In genomic region chrX:135050603-135051002, GRCh38 we compare ENCODE assay signal across 9 cellular contexts. TPM values are rescaled to one million over a fixed set of nuclear protein-coding genes. Genes with fewer than 3 reads are reported as not detected.
DNase-seq lines count a peak whose midpoint lies in the region; ATAC-seq, FAIRE-seq and TF ChIP-seq lines count a peak whose summit lies in the region.
"Had no signal": no experiment of that assay in that cellular context is flagged by ENCODE, and none has a peak within 500 bp of the region (broad histone marks: within the 10 kb centered on the region; RNA-seq: fewer than 3 reads in every experiment).

No MANE protein-coding gene starts in this region.

- H4K8ac ChIP-seq in trophoblast cell (ENCODE audit: low read depth, low read length) = no peak overlapping the region

- no peak for ATAC-seq in GM19351 (IDR thresholded peaks at IDR 0.05; ENCODE audit: unreplicated experiment)

- H2BK5ac ChIP-seq in trophoblast cell (ENCODE audit: low read depth, low read length, poor library complexity) = no peak overlapping the region

- DNase-seq in Caco-2 (no peak), SK-N-MC (ENCODE audit: low read depth, low spot score) (no peak), epithelial cell of esophagus (ENCODE audit: low read depth) (no peak), trophoblast cell (no peak), kidney (no peak), cerebellar cortex (ENCODE audit: low spot score) (no peak)
- DNase-seq in stimulated activated CD4-positive, alpha-beta T cell treated with anti-CD3 and anti-CD28 coated beads, Interleukin-4, amount 100 ng/mL, for 1 hour = no peak
- DNase-seq: GF-D8 had no signal

- no peak for TF ChIP-seq CTCF in Caco-2 (IDR thresholded peaks at IDR 0.05; ENCODE audit: insufficient read depth in 1 of 2, low read depth in 1 of 2, low read length in 1 of 2, severe bottlenecking in 1 of 2, unreplicated experiment in 1 of 2)
- TF ChIP-seq CTCF in epithelial cell of esophagus (IDR thresholded peaks at IDR 0.05; ENCODE audit: insufficient read depth, low read depth, low read length, missing control alignments) = no peak
- TF ChIP-seq CTCF in kidney (IDR thresholded peaks at IDR 0.05; ENCODE audit: borderline replicate concordance, extremely low read depth, insufficient read depth) = no peak

- intact Hi-C loops in Caco-2 (cut with micrococcal nuclease; ENCODE audit: unreplicated experiment) = no loop called here
- intact Hi-C loops in kidney (cut with DNase I) = no loop called here

- peaks cover 27% of the 10 kb centered on the region for H3K36me3 Mint-ChIP-seq in Caco-2 (ENCODE audit: insufficient read depth, unreplicated experiment)

- H3K27ac Mint-ChIP-seq in Caco-2 (ENCODE audit: unreplicated experiment) = peak overlapping the region; percentile 90

- no peak overlapping the region for H3K23ac ChIP-seq in trophoblast cell (ENCODE audit: low read length)

- H3K36me3 ChIP-seq in Caco-2 (ENCODE audit: control insufficient read depth, insufficient read depth, low read length) = no peaks in the 10 kb centered on the region
- H3K36me3 ChIP-seq in SK-N-MC (ENCODE audit: insufficient read depth, low read length) = no peaks in the 10 kb centered on the region; the same call in 1 of the 2 replicates
- peaks cover 0 to 2% of the 10 kb centered on the region in 2 experiments for H3K36me3 ChIP-seq in trophoblast cell (ENCODE audit: control insufficient read depth in 1 of 2, insufficient read depth in 2 of 2, low read length in 2 of 2)
- no peaks in the 10 kb centered on the region for H3K36me3 ChIP-seq in kidney (ENCODE audit: control insufficient read depth in 1 of 2, insufficient read depth in 2 of 2, low read length in 2 of 2)

- H4K12ac ChIP-seq in trophoblast cell (ENCODE audit: low read depth, low read length) = no peak overlapping the region

- peak overlapping the region; percentile 96 for H3K4me3 Mint-ChIP-seq in Caco-2 (ENCODE audit: unreplicated experiment)

- no peaks in the 10 kb centered on the region for H3K9me3 Mint-ChIP-seq in Caco-2 (ENCODE audit: unreplicated experiment)

- H4K91ac ChIP-seq in trophoblast cell (ENCODE audit: low read depth, low read length) = no peak overlapping the region

- no peak overlapping the region for H2AK5ac ChIP-seq in trophoblast cell (ENCODE audit: low read length)

- no CpG with 5 or more reads among the region's 3 CpGs for WGBS in trophoblast cell (ENCODE audit: extremely low coverage, insufficient coverage, insufficient read length)

- H3K4me3 ChIP-seq in Caco-2 (ENCODE audit: low read depth, low read length) (no peak overlapping the region; the same call in 1 of the 2 replicates), SK-N-MC (peak overlapping the region; percentile 78), epithelial cell of esophagus (ENCODE audit: low read length) (peak overlapping the region; percentile 60), trophoblast cell (ENCODE audit: low read depth, low read length) (no peak overlapping the region), kidney (ENCODE audit: low read length in 2 of 2) (peak overlapping the region in 1 of 2 donors; percentile 75)

- no peaks in the 10 kb centered on the region for H3K27me3 ChIP-seq in Caco-2 (replicated peaks; ENCODE audit: control insufficient read depth, insufficient read depth, low read length)
- H3K27me3 ChIP-seq in trophoblast cell (ENCODE audit: insufficient read depth, low read length) = no peaks in the 10 kb centered on the region

- no peak overlapping the region for H3K18ac ChIP-seq in trophoblast cell (ENCODE audit: low read length)

- no peaks in the 10 kb centered on the region for H3K27me3 Mint-ChIP-seq in Caco-2 (ENCODE audit: insufficient read depth, unreplicated experiment)

- H3K4ac ChIP-seq in trophoblast cell (ENCODE audit: low read depth, low read length) = no peak overlapping the region

- H3K9me3 ChIP-seq in Caco-2 = no peaks in the 10 kb centered on the region
- H3K9me3 ChIP-seq in SK-N-MC (ENCODE audit: low read depth, low read length) = no peaks in the 10 kb centered on the region
- H3K9me3 ChIP-seq in trophoblast cell (ENCODE audit: insufficient read depth, low read depth, low read length) = no peaks in the 10 kb centered on the region
- H3K9me3 ChIP-seq in kidney (ENCODE audit: control insufficient read depth in 1 of 2, low read length in 2 of 2) = no peaks in the 10 kb centered on the region

- H2BK120ac ChIP-seq in trophoblast cell (ENCODE audit: insufficient read depth, low read length, poor library complexity) = no peak overlapping the region

- H2AFZ ChIP-seq in trophoblast cell (ENCODE audit: insufficient read depth, low read length, poor library complexity) = no peak overlapping the region

- H3K9ac ChIP-seq in SK-N-MC (ENCODE audit: insufficient read length) (no peak overlapping the region), trophoblast cell (ENCODE audit: low read length) (no peak overlapping the region), kidney (ENCODE audit: low read length in 2 of 2) (no peak overlapping the region)

- CTCF ChIA-PET in Caco-2 (lab: Charles Lee) = interaction anchor here (0.8 kb wide), 1 partner anchor 26 kb away, joined by 3 read pairs; no protein-coding TSS in a partner anchor

- peaks cover 6% of the 10 kb centered on the region for H3K79me2 ChIP-seq in trophoblast cell (ENCODE audit: control insufficient read depth, insufficient read depth, low read length, poor library complexity)

- peak overlapping the region; percentile 67 for H3K4me2 ChIP-seq in trophoblast cell (ENCODE audit: low read length)

- no peak overlapping the region for H2BK12ac ChIP-seq in trophoblast cell (ENCODE audit: low read length)

- BruUV-seq in Caco-2 (replicated peaks; lab: Mats Ljungman, UMichigan) = no TSS peak

- POLR2A ChIA-PET in Caco-2 (lab: Charles Lee) = no interaction called here

- H3K4me1 Mint-ChIP-seq in Caco-2 (ENCODE audit: low read depth, unreplicated experiment) = peaks cover 15% of the 10 kb centered on the region

- peaks cover 10% of the 10 kb centered on the region for H3K79me1 ChIP-seq in trophoblast cell (ENCODE audit: low read length)

- H3K14ac ChIP-seq in trophoblast cell (ENCODE audit: low read length) = no peak overlapping the region

- H3K27ac ChIP-seq in SK-N-MC (no peak overlapping the region), trophoblast cell (ENCODE audit: low read depth, low read length) (no peak overlapping the region), kidney (ENCODE audit: low read depth in 2 of 2, low read length in 2 of 2) (no peak overlapping the region)

- H3K4me1 ChIP-seq in Caco-2 = 0 out of 2 replicates have a peak, but pooled peaks cover 4% of the 10 kb centered on the region
- H3K4me1 ChIP-seq in trophoblast cell (ENCODE audit: control insufficient read depth in 1 of 2, insufficient read depth in 2 of 2, low read length in 2 of 2) = peaks cover 0 to 3% of the 10 kb centered on the region in 2 experiments
- H3K4me1 ChIP-seq in kidney (ENCODE audit: control insufficient read depth in 1 of 2, insufficient read depth in 1 of 2, low read depth in 1 of 2, low read length in 2 of 2) = peaks cover 0 to 5% of the 10 kb centered on the region in 2 donors

- FAIRE-seq in kidney (lab: Jason Lieb, UNC) = no peak

RNA-seq across cellular contexts. Expression of gene RTL8A, which starts 1.3 kb away (rescaled TPM):
- 52.3 and 55.2 TPM in 2 replicates for total RNA-seq in Caco-2 (2022)
- polyA plus RNA-seq in trophoblast cell (2013) = 77.7 and 79.0 TPM in 2 replicates
- 48.6 TPM for total RNA-seq in kidney
- 131 TPM for polyA plus RNA-seq in kidney (ENCODE audit: insufficient read depth, low read depth, low replicate concordance)

RNA-seq across cellular contexts. Expression of gene RTL8C, which starts 18.4 kb away (rescaled TPM):
- 61.5 and 64.6 TPM in 2 replicates for total RNA-seq in Caco-2 (2022)
- polyA plus RNA-seq in trophoblast cell (2013) = 163 and 164 TPM in 2 replicates
- 117 TPM for total RNA-seq in kidney
- polyA plus RNA-seq in kidney (ENCODE audit: insufficient read depth, low read depth, low replicate concordance) = 230 TPM

RNA-seq across cellular contexts. Expression of gene RTL8B, which starts 28.3 kb away (rescaled TPM):
- total RNA-seq in Caco-2 (2022) = 15.5 and 16.1 TPM in 2 replicates
- polyA plus RNA-seq in trophoblast cell (2013) = 19.4 TPM in 2 replicates
- 15.4 TPM for total RNA-seq in kidney
- 22.5 TPM for polyA plus RNA-seq in kidney (ENCODE audit: insufficient read depth, low read depth, low replicate concordance)

RNA-seq across cellular contexts. Expression of gene SMIM10L2B, which starts 47.9 kb away (rescaled TPM):
- 0.42 and 0.79 TPM in 2 replicates for total RNA-seq in Caco-2 (2022)
- polyA plus RNA-seq in trophoblast cell (2013) = 2.1 TPM in 2 replicates
- 3.1 TPM for total RNA-seq in kidney
- polyA plus RNA-seq in kidney (ENCODE audit: insufficient read depth, low read depth, low replicate concordance) = 8.6 TPM

RNA-seq across cellular contexts. Expression of gene SMIM10, which starts 59.8 kb away (rescaled TPM):
- total RNA-seq in Caco-2 (2022) (6.0 and 7.9 TPM in 2 replicates), kidney (6.5 TPM)
- 0.78 and 1.0 TPM in 2 replicates for polyA plus RNA-seq in trophoblast cell (2013)
- polyA plus RNA-seq in kidney (ENCODE audit: insufficient read depth, low read depth, low replicate concordance) = 5.2 TPM

Comparison
In these comparisons a context has a peak if more than half of its experiments do, and no peak if none do; other contexts are left out.
1. H3K4me3 ChIP-seq: peak in SK-N-MC (single experiment) and epithelial cell of esophagus (single experiment); none in Caco-2 (single experiment) and trophoblast cell (single experiment).